Comparison of ENCODE assay signal across 8 cellular contexts in genomic region chr10:16545126-16545736, GRCh38. TPM values are rescaled to one million over a fixed set of nuclear protein-coding genes. Genes with fewer than 3 reads are reported as not detected.
DNase-seq lines count a peak whose midpoint lies in the region; ATAC-seq lines count a peak whose summit lies in the region.

No MANE protein-coding gene starts in this region.

- peak; percentile 81 for ATAC-seq in GM18511 (IDR thresholded peaks at IDR 0.05; ENCODE audit: unreplicated experiment)
- no peak for ATAC-seq in GM21390 (IDR thresholded peaks at IDR 0.05; ENCODE audit: unreplicated experiment)

- DNase-seq in CD1c-positive myeloid dendritic cell (ENCODE audit: extremely low spot score) (peak; percentile 6), HT-29 (ENCODE audit: low spot score) (peak; percentile 54), SW480 (ENCODE audit: low spot score) (peak; percentile 53), glomerular endothelial cell (ENCODE audit: extremely low read depth, low read depth, low spot score) (peak; percentile 14), stromal cell of bone marrow (ENCODE audit: low read depth) (peak; percentile 11)
- DNase-seq in stimulated activated CD8-positive, alpha-beta memory T cell treated with anti-CD3 and anti-CD28 coated beads, Interleukin-4, amount 100 ng/mL, for 48 hours, result no peak

RNA-seq across cellular contexts. Expression of gene C1QL3, which starts 23.6 kb away (rescaled TPM):
- not detected in 2 replicates for total RNA-seq in HT-29 (2014; rRNA removed; shearing (Covaris generic))
- total RNA-seq in glomerular endothelial cell, result 0.35 and 0.39 TPM in 2 replicates
